In the genomic region with DNA sequence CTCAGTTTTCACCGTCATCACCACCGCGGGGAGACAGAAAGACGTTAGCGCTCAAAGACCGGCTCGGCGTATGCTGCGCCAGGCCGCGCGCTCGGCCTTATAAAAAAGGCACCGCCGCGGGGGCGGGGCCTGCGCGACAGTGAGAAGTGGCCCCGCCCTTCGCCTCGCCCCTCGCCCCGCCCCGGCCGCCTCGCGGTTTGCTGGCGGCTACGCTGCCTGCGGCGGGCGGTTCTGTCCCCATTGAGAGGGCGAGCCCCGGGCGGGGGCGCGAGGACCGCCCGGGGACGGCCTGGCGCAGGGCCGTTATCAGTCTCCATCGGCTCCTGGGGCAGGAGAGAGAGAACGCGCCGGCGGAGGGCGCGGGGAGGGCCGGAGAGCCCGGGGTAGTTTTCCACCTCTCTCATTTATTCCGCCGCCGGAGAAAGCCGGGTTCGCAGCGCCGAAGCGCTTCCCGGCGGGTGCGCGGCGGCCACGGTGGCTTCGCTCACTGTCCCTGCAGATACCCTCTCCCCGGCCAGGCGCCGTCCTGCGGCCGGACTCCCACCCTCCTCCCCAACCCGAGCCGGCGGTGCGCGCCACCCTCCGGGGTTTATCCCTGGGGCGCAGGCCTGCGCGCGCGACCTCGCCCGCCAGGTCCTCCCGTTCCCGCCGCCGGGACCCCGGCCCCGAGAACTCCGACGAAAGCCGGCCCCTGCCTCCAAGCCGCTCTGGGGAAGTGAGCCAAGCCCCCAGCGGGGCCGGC, we compare ENCODE assay signal across 8 cellular contexts.
DNase-seq lines count a peak whose midpoint lies in the region; TF ChIP-seq lines count a peak whose summit lies in the region.

No MANE protein-coding gene starts in this region.

- peak overlapping the region; percentile 95 for H3K27ac Mint-ChIP-seq in mesothelial cell of epicardium

- no peaks in the 10 kb centered on the region for H3K27me3 ChIP-seq in endocrine pancreas (ENCODE audit: control insufficient read depth, insufficient read depth, low read length)

- H3K4me3 ChIP-seq in endocrine pancreas (ENCODE audit: control insufficient read depth, insufficient read depth, low read length): peak overlapping the region; percentile 94

- H3K4me1 Mint-ChIP-seq in mesothelial cell of epicardium: peaks cover 68% of the 10 kb centered on the region

- TF ChIP-seq CTCF in GM20000 (IDR thresholded peaks at IDR 0.05; ENCODE audit: extremely low read depth, missing control alignments): peak; percentile 4
- no peak for TF ChIP-seq CTCF in mesothelial cell of epicardium (IDR thresholded peaks at IDR 0.05; ENCODE audit: unreplicated experiment)

- peak overlapping the region; percentile 96 for H3K4me3 Mint-ChIP-seq in mesothelial cell of epicardium

- H3K9me3 Mint-ChIP-seq in mesothelial cell of epicardium: no peaks in the 10 kb centered on the region

- no peaks in the 10 kb centered on the region for H3K4me1 ChIP-seq in endocrine pancreas (ENCODE audit: control insufficient read depth, insufficient read depth, low read length)

- H3K36me3 Mint-ChIP-seq in mesothelial cell of epicardium: peaks cover 12% of the 10 kb centered on the region

- peaks cover 5% of the 10 kb centered on the region for H3K27me3 Mint-ChIP-seq in mesothelial cell of epicardium (ENCODE audit: low read depth)

- H3K9ac ChIP-seq in endocrine pancreas (ENCODE audit: control insufficient read depth, insufficient read depth, low read length): peak overlapping the region; percentile 75

- H3K9me3 ChIP-seq in endocrine pancreas (ENCODE audit: control insufficient read depth, low read length): no peaks in the 10 kb centered on the region

- no peaks in the 10 kb centered on the region for H3K36me3 ChIP-seq in endocrine pancreas (ENCODE audit: control insufficient read depth, insufficient read depth, low read length)

- DNase-seq in COR-L47 (lab: John Stamatoyannopoulos, UW): peak; percentile 66
- peak; percentile 94 for DNase-seq in GM20000 (ENCODE audit: low spot score)
- DNase-seq in HS-27A (ENCODE audit: low read depth): peak; percentile 83
- DNase-seq in NOMO-1 treated with DMSO at 0.1 percent for 48 hours (lab: John Stamatoyannopoulos, UW; ENCODE audit: unreplicated experiment): peak; percentile 83
- peak; percentile 69 for DNase-seq in activated CD8-positive, alpha-beta memory T cell treated with anti-CD3 and anti-CD28 coated beads, Interleukin-2, amount 50 U/mL, for 24 hours (ENCODE audit: extremely low read depth)
- peak; percentile 84 to 92 for DNase-seq in mesothelial cell of epicardium (ENCODE audit: low spot score in 2 of 2, unreplicated experiment in 2 of 2)
- peak; percentile 88 to 90 for DNase-seq in stimulated activated CD8-positive, alpha-beta memory T cell treated with anti-CD3 and anti-CD28 coated beads, Interleukin-15, amount 100 ng/mL, for 4 hours (ENCODE audit: low read depth in 2 of 2)

Comparison
In these comparisons a context has a peak if more than half of its experiments do, and no peak if none do; other contexts are left out.
1. Peak in every context shown above with its lines: DNase-seq and H3K4me3 ChIP-seq.